25 cellular contexts compared by ENCODE assay signal in the genomic region with DNA sequence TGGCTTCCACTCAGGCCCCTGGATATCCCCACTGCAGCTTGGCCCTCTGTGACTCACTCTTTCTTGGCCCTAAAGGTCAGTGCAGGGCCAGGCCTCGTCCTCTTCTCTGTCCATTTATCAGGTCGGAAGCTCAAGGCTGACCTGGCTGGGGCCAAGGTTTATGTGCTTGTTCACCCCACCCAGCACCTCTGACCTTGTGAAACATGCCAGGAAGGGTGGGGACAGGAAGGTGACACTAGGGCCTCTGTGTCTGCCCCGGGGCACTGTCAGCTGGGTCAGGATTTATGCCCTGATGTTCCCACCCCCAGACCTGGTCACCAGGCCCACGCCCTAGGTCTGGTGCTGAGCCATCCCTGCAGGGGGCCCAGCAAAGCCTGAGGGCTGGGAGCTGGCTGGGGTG.
DNase-seq lines count a peak whose midpoint lies in the region; ATAC-seq and TF ChIP-seq lines count a peak whose summit lies in the region.
"Had no signal": no experiment of that assay in that cellular context is flagged by ENCODE, and none has a peak within 500 bp of the region (broad histone marks: within the 10 kb centered on the region; RNA-seq: fewer than 3 reads in every experiment).

No MANE protein-coding gene starts in this region.

- CTCF ChIA-PET in HEK293 (lab: Yijun Ruan, JAX), result interaction anchor here (0.7 to 17.8 kb wide), 4 partner anchors 157 to 560 kb away, joined by 3 to 589 read pairs (median 113); partner anchors contain the start of gene WNT7A
- CTCF ChIA-PET in PC-9 (lab: Charles Lee), result interaction anchor here (0.6 kb wide), 1 partner anchor 55 kb away, joined by 3 read pairs; no protein-coding TSS in a partner anchor
- CTCF ChIA-PET in WTC11 (lab: Charles Lee), result interaction anchor here (1.9 to 10.6 kb wide), 3 partner anchors 157 to 561 kb away, joined by 5 to 290 read pairs (median 90); partner anchors contain the start of gene WNT7A

- H3K27ac Mint-ChIP-seq in WTC11, result no peak overlapping the region
- H3K27ac Mint-ChIP-seq: GM23338, H9 had no signal

- no peaks in the 10 kb centered on the region for H3K79me2 ChIP-seq in PC-9 (ENCODE audit: low read depth)

- no peaks in the 10 kb centered on the region for H3K36me3 ChIP-seq in HEK293 (ENCODE audit: control insufficient read depth in 2 of 2, insufficient read depth in 1 of 2, low read length in 2 of 2)
- H3K36me3 ChIP-seq in PC-9 (ENCODE audit: low read depth), result no peaks in the 10 kb centered on the region
- H3K36me3 ChIP-seq in liver (ENCODE audit: control insufficient read depth in 4 of 4, insufficient read depth in 3 of 4, low read depth in 1 of 4, low read length in 3 of 4), result no peaks in the 10 kb centered on the region
- H3K36me3 ChIP-seq: BLaER1 treated with 17β-estradiol and CSF1 and Interleukin-3, amounts not matched to agents 10 nM and 100 nM; SJSA1 had no signal

- DNase-seq in A172 (ENCODE audit: low spot score) (peak; percentile 25), PC-9 (peak; percentile 34 to 50), medulla oblongata (ENCODE audit: extremely low spot score) (no peak), T-helper 9 cell (no peak), WTC11 (ENCODE audit: low spot score) (no peak)
- DNase-seq: AML-193; CD4-positive, alpha-beta T cell; COR-L47; DMS53; H9; KBM-7; NCI-H1105 treated with DMSO at 0.1 percent for 48 hours; NCI-H2029; NCI-H526 treated with DMSO at 0.1 percent for 48 hours; PC-3; Right ventricle myocardium superior; T-helper 1 cell had no signal

- ATAC-seq in GM19452 (IDR thresholded peaks at IDR 0.05; ENCODE audit: unreplicated experiment) (no peak), WTC11 (no peak)
- ATAC-seq: A549, GM23338, PC-3 had no signal

- H3K4me1 ChIP-seq in HEK293 (ENCODE audit: control insufficient read depth, insufficient read depth, low read length) (no peaks in the 10 kb centered on the region), PC-9 (replicated peaks; ENCODE audit: insufficient read depth) (peaks cover 60% of the 10 kb centered on the region), liver (ENCODE audit: control insufficient read depth in 4 of 4, insufficient read depth in 4 of 4, low read length in 3 of 4) (peaks cover 1 to 20% (median 5%) of the 10 kb centered on the region in 4 donors)

- TF ChIP-seq CTCF in HEK293 (tag by site-specific recombination; IDR thresholded peaks at IDR 0.05) (no peak), PC-9 (conservative IDR thresholded peaks at IDR 0.05) (no peak), liver (IDR thresholded peaks at IDR 0.05; ENCODE audit: low read depth, low read length, missing input control) (no peak), WTC11 (IDR thresholded peaks at IDR 0.05) (no peak)

- intact Hi-C loops in PC-9 (cut with micrococcal nuclease; ENCODE audit: unreplicated experiment), result loop anchor here (10.0 kb wide), 1 partner anchor 368 kb away; no protein-coding TSS in a partner anchor

- peaks cover 28% of the 10 kb centered on the region for H3F3A ChIP-seq in PC-9 (ENCODE audit: insufficient read depth, low read depth)

- H3K4me3 Mint-ChIP-seq in WTC11, result no peak overlapping the region
- H3K4me3 Mint-ChIP-seq: CD4-positive, alpha-beta T cell; GM23338; H9 had no signal

- peaks cover 45% of the 10 kb centered on the region for H3K27me3 Mint-ChIP-seq in WTC11 (ENCODE audit: low read depth)

- no peaks in the 10 kb centered on the region for H4K20me1 ChIP-seq in PC-9 (ENCODE audit: insufficient read depth)

- POLR2A ChIA-PET in HEK293 (lab: Yijun Ruan, JAX) (interaction anchor here (0.6 to 1.2 kb wide), 2 partner anchors 8 to 127 kb away, joined by 3 to 4 read pairs; no protein-coding TSS in a partner anchor), PC-9 (lab: Charles Lee; ENCODE audit: unreplicated experiment) (no interaction called here), WTC11 (lab: Charles Lee) (no interaction called here)

- peaks cover 25% of the 10 kb centered on the region for H3K4me1 Mint-ChIP-seq in WTC11

- H3K4me3 ChIP-seq in HEK293 (ENCODE audit: low read depth, low read length), result no peak overlapping the region
- H3K4me3 ChIP-seq in PC-9, result no peak overlapping the region
- H3K4me3 ChIP-seq in liver (ENCODE audit: low read depth in 1 of 3, low read length in 3 of 3), result no peak overlapping the region
- H3K4me3 ChIP-seq: A549; BLaER1 treated with 17β-estradiol and CSF1 and Interleukin-3, amounts not matched to agents 10 nM and 100 nM; GM23338; SJSA1 had no signal

- no peaks in the 10 kb centered on the region for H3K36me3 Mint-ChIP-seq in WTC11

- no peaks in the 10 kb centered on the region for H3K9me3 Mint-ChIP-seq in WTC11
- H3K9me3 Mint-ChIP-seq: CD4-positive, alpha-beta T cell; GM23338; H9 had no signal

- peak overlapping the region; percentile 37 for H3K4me2 ChIP-seq in PC-9
- H3K4me2 ChIP-seq: A549, GM23338 had no signal

- H2AFZ ChIP-seq in PC-9, result no peak overlapping the region
- H2AFZ ChIP-seq: GM23338 had no signal

- H3K9ac ChIP-seq in liver (ENCODE audit: low read depth in 1 of 2, low read length in 2 of 2), result no peak overlapping the region

- H3K9me3 ChIP-seq in HEK293 (ENCODE audit: control insufficient read depth, insufficient read depth, low read depth, low read length) (no peaks in the 10 kb centered on the region), PC-9 (ENCODE audit: insufficient read depth, low read depth) (no peaks in the 10 kb centered on the region), liver (ENCODE audit: control insufficient read depth in 4 of 4, low read length in 3 of 4) (no peaks in the 10 kb centered on the region)
- H3K9me3 ChIP-seq: A549; BLaER1 treated with 17β-estradiol and CSF1 and Interleukin-3, amounts not matched to agents 10 nM and 100 nM had no signal

- no peak overlapping the region for H3K27ac ChIP-seq in HEK293 (ENCODE audit: extremely low read depth, low read depth, low read length)
- no peak overlapping the region for H3K27ac ChIP-seq in PC-9
- H3K27ac ChIP-seq in liver (ENCODE audit: low read depth in 1 of 2, low read length in 2 of 2), result no peak overlapping the region
- H3K27ac ChIP-seq: A549; BLaER1 treated with 17β-estradiol and CSF1 and Interleukin-3, amounts not matched to agents 10 nM and 100 nM; HL-60; SJSA1 had no signal

- TF ChIP-seq RAD21 in liver (IDR thresholded peaks at IDR 0.05), result no peak

- no peaks in the 10 kb centered on the region for H3K9me2 ChIP-seq in PC-9 (ENCODE audit: insufficient read depth)

- 83% methylated on average over 4 of the region's 4 CpGs for WGBS in liver

- no TSS peak for BruUV-seq in PC-9 (replicated peaks; lab: Mats Ljungman, UMichigan)

- no peaks in the 10 kb centered on the region for H3K27me3 ChIP-seq in PC-9 (ENCODE audit: insufficient read depth, low read depth)
- H3K27me3 ChIP-seq in liver (ENCODE audit: control insufficient read depth in 4 of 4, insufficient read depth in 4 of 4, low read length in 3 of 4), result peaks cover 0 to 7% (median 2%) of the 10 kb centered on the region in 4 donors

TF ChIP-seq in HEK293, 187 proteins besides CTCF, POLR2A, EP300 and RAD21 (continues in another document):
- TF ChIP-seq ZNF335 (tag by site-specific recombination; conservative IDR thresholded peaks at IDR 0.05) (no peak), KLF16 (tag by site-specific recombination; IDR thresholded peaks at IDR 0.05) (no peak), ZNF302 (tag by site-specific recombination; IDR thresholded peaks at IDR 0.05; ENCODE audit: low read depth) (no peak), ZIC2 (tag by site-specific recombination; IDR thresholded peaks at IDR 0.05) (0 out of 2 replicates have a peak, but pooled peaks have one; percentile 17), ZNF19 (tag by site-specific recombination; IDR thresholded peaks at IDR 0.05; ENCODE audit: low read depth) (no peak)

TF ChIP-seq in liver, 16 proteins besides CTCF, POLR2A, EP300 and RAD21:
- TF ChIP-seq NR2F2 (IDR thresholded peaks at IDR 0.05) (peak; percentile 46), FOXA2 (IDR thresholded peaks at IDR 0.05) (no peak)

TF ChIP-seq in WTC11, 78 proteins besides CTCF, POLR2A, EP300 and RAD21:
- TF ChIP-seq, protein P1, sequence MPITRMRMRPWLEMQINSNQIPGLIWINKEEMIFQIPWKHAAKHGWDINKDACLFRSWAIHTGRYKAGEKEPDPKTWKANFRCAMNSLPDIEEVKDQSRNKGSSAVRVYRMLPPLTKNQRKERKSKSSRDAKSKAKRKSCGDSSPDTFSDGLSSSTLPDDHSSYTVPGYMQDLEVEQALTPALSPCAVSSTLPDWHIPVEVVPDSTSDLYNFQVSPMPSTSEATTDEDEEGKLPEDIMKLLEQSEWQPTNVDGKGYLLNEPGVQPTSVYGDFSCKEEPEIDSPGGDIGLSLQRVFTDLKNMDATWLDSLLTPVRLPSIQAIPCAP (CRISPR knock-in tag; IDR thresholded peaks at IDR 0.05), result no peak
- TF ChIP-seq ZNF423 (CRISPR knock-in tag; IDR thresholded peaks at IDR 0.05) (no peak), ELF4 (CRISPR knock-in tag; IDR thresholded peaks at IDR 0.05; ENCODE audit: low read depth) (no peak), TP53 (CRISPR knock-in tag; IDR thresholded peaks at IDR 0.05) (no peak), JAZF1 (CRISPR knock-in tag; IDR thresholded peaks at IDR 0.05) (no peak), ATF1 (CRISPR knock-in tag; IDR thresholded peaks at IDR 0.05) (no peak), GABPB1 (CRISPR knock-in tag; IDR thresholded peaks at IDR 0.05) (no peak), GRHL2 (CRISPR knock-in tag; IDR thresholded peaks at IDR 0.05; ENCODE audit: insufficient replicate concordance, severe bottlenecking) (no peak)
- TF ChIP-seq, protein P2, sequence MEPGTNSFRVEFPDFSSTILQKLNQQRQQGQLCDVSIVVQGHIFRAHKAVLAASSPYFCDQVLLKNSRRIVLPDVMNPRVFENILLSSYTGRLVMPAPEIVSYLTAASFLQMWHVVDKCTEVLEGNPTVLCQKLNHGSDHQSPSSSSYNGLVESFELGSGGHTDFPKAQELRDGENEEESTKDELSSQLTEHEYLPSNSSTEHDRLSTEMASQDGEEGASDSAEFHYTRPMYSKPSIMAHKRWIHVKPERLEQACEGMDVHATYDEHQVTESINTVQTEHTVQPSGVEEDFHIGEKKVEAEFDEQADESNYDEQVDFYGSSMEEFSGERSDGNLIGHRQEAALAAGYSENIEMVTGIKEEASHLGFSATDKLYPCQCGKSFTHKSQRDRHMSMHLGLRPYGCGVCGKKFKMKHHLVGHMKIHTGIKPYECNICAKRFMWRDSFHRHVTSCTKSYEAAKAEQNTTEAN (CRISPR knock-in tag; IDR thresholded peaks at IDR 0.05), result no peak
- TF ChIP-seq, protein P3, sequence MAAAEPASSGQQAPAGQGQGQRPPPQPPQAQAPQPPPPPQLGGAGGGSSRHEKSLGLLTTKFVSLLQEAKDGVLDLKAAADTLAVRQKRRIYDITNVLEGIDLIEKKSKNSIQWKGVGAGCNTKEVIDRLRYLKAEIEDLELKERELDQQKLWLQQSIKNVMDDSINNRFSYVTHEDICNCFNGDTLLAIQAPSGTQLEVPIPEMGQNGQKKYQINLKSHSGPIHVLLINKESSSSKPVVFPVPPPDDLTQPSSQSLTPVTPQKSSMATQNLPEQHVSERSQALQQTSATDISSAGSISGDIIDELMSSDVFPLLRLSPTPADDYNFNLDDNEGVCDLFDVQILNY (CRISPR knock-in tag; IDR thresholded peaks at IDR 0.05), result no peak

Comparison
In these comparisons a context has a peak if more than half of its experiments do, and no peak if none do; other contexts are left out.
1. DNase-seq: peak in A172 (single experiment) and PC-9 (2 of 2); none in medulla oblongata (single experiment), T-helper 9 cell (single experiment) and WTC11 (single experiment).